1 cellular context compared by ENCODE assay signal in genomic region chr2:181818036-181818680, GRCh38.
TF ChIP-seq lines count a peak whose summit lies in the region.

No MANE protein-coding gene starts in this region.

TF ChIP-seq in GM23338, 12 proteins besides CTCF, POLR2A, EP300 and RAD21 (continued from another document):
- no peak for TF ChIP-seq REST (IDR thresholded peaks at IDR 0.05; ENCODE audit: unreplicated experiment)
- no peak for TF ChIP-seq EZH2 (IDR thresholded peaks at IDR 0.05; ENCODE audit: low read depth, unreplicated experiment)
- TF ChIP-seq JUNB (IDR thresholded peaks at IDR 0.05; ENCODE audit: unreplicated experiment) = no peak
- TF ChIP-seq ZNF114 (CRISPR knock-in tag; IDR thresholded peaks at IDR 0.05) = no peak
- no peak for TF ChIP-seq STAT1 (IDR thresholded peaks at IDR 0.05; ENCODE audit: unreplicated experiment)
- no peak for TF ChIP-seq ZNF331 (CRISPR knock-in tag; IDR thresholded peaks at IDR 0.05; ENCODE audit: low read depth)
- no peak for TF ChIP-seq CREB1 (CRISPR knock-in tag; IDR thresholded peaks at IDR 0.05; ENCODE audit: low read depth)
- no peak for TF ChIP-seq ZNF462 (CRISPR knock-in tag; IDR thresholded peaks at IDR 0.05)
- TF ChIP-seq ETS1 (IDR thresholded peaks at IDR 0.05) = no peak
- no peak for TF ChIP-seq POLR2AphosphoS5 (IDR thresholded peaks at IDR 0.05; ENCODE audit: low read depth)
- TF ChIP-seq NANOG (IDR thresholded peaks at IDR 0.05; ENCODE audit: borderline replicate concordance) = no peak
